ENCODE assay signal across 33 cellular contexts in genomic region chr3:95588473-95588872, GRCh38.
"Had no signal": no experiment of that assay in that cellular context is flagged by ENCODE, and none has a peak within 500 bp of the region (broad histone marks: within the 10 kb centered on the region; RNA-seq: fewer than 3 reads in every experiment).

No MANE protein-coding gene starts in this region.

- H3K4me1 Mint-ChIP-seq: activated B cell treated with CpG ODN at 0.5 μM for 24 hours; activated naive CD8-positive, alpha-beta T cell treated with anti-CD3 and anti-CD28 coated beads for 36 hours; T-cell; T-helper 17 cell had no signal

- H3K9me3 ChIP-seq: ascending aorta, Peyer's patch had no signal

- H3K4me2 ChIP-seq: KMS-11 had no signal

- H3K27me3 Mint-ChIP-seq: activated B cell treated with CpG ODN at 0.5 μM for 24 hours; activated CD8-positive, alpha-beta T cell treated with anti-CD3 and anti-CD28 coated beads for 36 hours; activated naive CD8-positive, alpha-beta T cell treated with anti-CD3 and anti-CD28 coated beads for 36 hours; activated T-cell treated with anti-CD3 and anti-CD28 coated beads, Interleukin-2, amount 50 U/mL, for 24 hours; T-cell; T-helper 17 cell had no signal

- H3K27ac ChIP-seq: ascending aorta, cardiac muscle cell, KMS-11, Peyer's patch, VCaP had no signal

- DNase-seq: activated B cell treated with CpG ODN at 0.5 μM for 24 hours; activated CD4-positive, alpha-beta T cell treated with anti-CD3 and anti-CD28 coated beads for 48 hours; activated CD4-positive, alpha-beta T cell treated with anti-CD3 and anti-CD28 coated beads, Interleukin-2, amount 50 U/mL, for 4 hours; activated CD4-positive, CD25-positive, alpha-beta regulatory T cell treated with anti-CD3 and anti-CD28 coated beads, Interleukin-2, amount 50 U/mL, for 72 hours; activated CD8-positive, alpha-beta T cell treated with anti-CD3 and anti-CD28 coated beads for 36 hours; activated naive CD4-positive, alpha-beta T cell; activated naive CD4-positive, alpha-beta T cell treated with anti-CD3 and anti-CD28 coated beads, Interleukin-2, amount 50 U/mL, for 16 hours; activated naive CD8-positive, alpha-beta T cell treated with anti-CD3 and anti-CD28 coated beads for 36 hours; activated T-cell treated with anti-CD3 and anti-CD28 coated beads, Interleukin-2, amount 50 U/mL, for 24 hours; amniotic stem cell; MM.1S; MV-4-11; NCI-H1092; NCI-H1436 treated with DMSO at 0.1 percent for 48 hours; NCI-H1694 treated with DMSO at 0.1 percent for 48 hours; NCI-H2029; NCI-H345; NCI-H510A; NCI-H526; NCI-H748 treated with DMSO at 0.1 percent for 48 hours; NK-92 treated with Interleukin-12 subunit alpha and Interleukin-12 subunit beta, amount 100 ng/mL, for 24 hours; PC-3; Peyer's patch; RPMI8226; SIG-M5; T-cell; T-helper 17 cell had no signal

- H3K27ac Mint-ChIP-seq: activated B cell treated with CpG ODN at 0.5 μM for 24 hours; activated CD8-positive, alpha-beta T cell treated with anti-CD3 and anti-CD28 coated beads for 36 hours; activated naive CD8-positive, alpha-beta T cell treated with anti-CD3 and anti-CD28 coated beads for 36 hours; activated T-cell treated with anti-CD3 and anti-CD28 coated beads, Interleukin-2, amount 50 U/mL, for 24 hours; activated T-helper 1 cell treated with anti-CD3 and anti-CD28 coated beads, Interleukin-12 subunit alpha, Interleukin-12 subunit beta, Interleukin-2, Interleukin-4 antibody, amounts not matched to agents 30 ng/mL and 10 ng/mL and 1 ng/mL, durations not matched to agents 14 hours and 24 hours and 36 hours; T-cell; T-helper 17 cell had no signal

- H3K4me3 Mint-ChIP-seq: activated B cell treated with CpG ODN at 0.5 μM for 24 hours; activated CD8-positive, alpha-beta T cell treated with anti-CD3 and anti-CD28 coated beads for 36 hours; activated naive CD8-positive, alpha-beta T cell treated with anti-CD3 and anti-CD28 coated beads for 36 hours; activated T-cell treated with anti-CD3 and anti-CD28 coated beads, Interleukin-2, amount 50 U/mL, for 24 hours; activated T-helper 1 cell treated with anti-CD3 and anti-CD28 coated beads, Interleukin-12 subunit alpha, Interleukin-12 subunit beta, Interleukin-2, Interleukin-4 antibody, amounts not matched to agents 30 ng/mL and 10 ng/mL and 1 ng/mL, durations not matched to agents 14 hours and 24 hours and 36 hours; T-cell; T-helper 17 cell had no signal

- H3K36me3 ChIP-seq: ascending aorta, cardiac muscle cell, Peyer's patch had no signal

- H3K27me3 ChIP-seq: ascending aorta, cardiac muscle cell, Peyer's patch had no signal

- H3K9me3 Mint-ChIP-seq: activated naive CD8-positive, alpha-beta T cell treated with anti-CD3 and anti-CD28 coated beads for 36 hours had no signal

- ATAC-seq: activated CD8-positive, alpha-beta T cell treated with anti-CD3 and anti-CD28 coated beads for 36 hours; PC-3; SK-N-SH treated with all-trans-retinoic acid at 6 μM for 48 hours; T-cell; T-helper 17 cell had no signal

- H3K4me1 ChIP-seq: ascending aorta, Peyer's patch had no signal

- H3K4me3 ChIP-seq: ascending aorta, cardiac muscle cell, Peyer's patch had no signal

- H3K9ac ChIP-seq: KMS-11 had no signal
